Comparison of ENCODE assay signal across 2 cellular contexts in the genomic region with DNA sequence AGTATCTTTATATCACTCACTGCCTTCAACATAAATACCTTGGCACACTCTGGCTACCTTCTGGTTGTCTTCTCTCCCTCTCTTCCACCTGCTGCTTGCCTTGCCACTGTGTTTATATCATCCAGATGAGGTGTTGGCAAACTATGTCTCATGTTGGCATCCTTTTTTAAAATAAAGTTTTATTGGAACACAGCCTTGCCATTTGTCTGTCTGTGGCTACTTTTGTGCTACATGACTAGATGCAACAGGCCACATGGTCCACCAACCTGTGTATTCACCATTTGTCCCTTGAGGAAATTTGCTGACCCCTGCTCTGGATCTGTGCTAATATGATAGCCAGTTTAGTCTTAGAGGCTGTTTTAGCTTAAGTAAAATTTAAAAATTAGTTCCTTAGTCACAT.
TF ChIP-seq lines count a peak whose summit lies in the region.

No MANE protein-coding gene starts in this region.

TF ChIP-seq in HepG2, 621 proteins besides CTCF, POLR2A, EP300 and RAD21:
- TF ChIP-seq, protein P1, sequence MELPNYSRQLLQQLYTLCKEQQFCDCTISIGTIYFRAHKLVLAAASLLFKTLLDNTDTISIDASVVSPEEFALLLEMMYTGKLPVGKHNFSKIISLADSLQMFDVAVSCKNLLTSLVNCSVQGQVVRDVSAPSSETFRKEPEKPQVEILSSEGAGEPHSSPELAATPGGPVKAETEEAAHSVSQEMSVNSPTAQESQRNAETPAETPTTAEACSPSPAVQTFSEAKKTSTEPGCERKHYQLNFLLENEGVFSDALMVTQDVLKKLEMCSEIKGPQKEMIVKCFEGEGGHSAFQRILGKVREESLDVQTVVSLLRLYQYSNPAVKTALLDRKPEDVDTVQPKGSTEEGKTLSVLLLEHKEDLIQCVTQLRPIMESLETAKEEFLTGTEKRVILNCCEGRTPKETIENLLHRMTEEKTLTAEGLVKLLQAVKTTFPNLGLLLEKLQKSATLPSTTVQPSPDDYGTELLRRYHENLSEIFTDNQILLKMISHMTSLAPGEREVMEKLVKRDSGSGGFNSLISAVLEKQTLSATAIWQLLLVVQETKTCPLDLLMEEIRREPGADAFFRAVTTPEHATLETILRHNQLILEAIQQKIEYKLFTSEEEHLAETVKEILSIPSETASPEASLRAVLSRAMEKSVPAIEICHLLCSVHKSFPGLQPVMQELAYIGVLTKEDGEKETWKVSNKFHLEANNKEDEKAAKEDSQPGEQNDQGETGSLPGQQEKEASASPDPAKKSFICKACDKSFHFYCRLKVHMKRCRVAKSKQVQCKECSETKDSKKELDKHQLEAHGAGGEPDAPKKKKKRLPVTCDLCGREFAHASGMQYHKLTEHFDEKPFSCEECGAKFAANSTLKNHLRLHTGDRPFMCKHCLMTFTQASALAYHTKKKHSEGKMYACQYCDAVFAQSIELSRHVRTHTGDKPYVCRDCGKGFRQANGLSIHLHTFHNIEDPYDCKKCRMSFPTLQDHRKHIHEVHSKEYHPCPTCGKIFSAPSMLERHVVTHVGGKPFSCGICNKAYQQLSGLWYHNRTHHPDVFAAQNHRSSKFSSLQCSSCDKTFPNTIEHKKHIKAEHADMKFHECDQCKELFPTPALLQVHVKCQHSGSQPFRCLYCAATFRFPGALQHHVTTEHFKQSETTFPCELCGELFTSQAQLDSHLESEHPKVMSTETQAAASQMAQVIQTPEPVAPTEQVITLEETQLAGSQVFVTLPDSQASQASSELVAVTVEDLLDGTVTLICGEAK (IDR thresholded peaks at IDR 0.05) = no peak
- TF ChIP-seq, protein P1 (CRISPR knock-in tag; IDR thresholded peaks at IDR 0.05) = peak; percentile 78
- TF ChIP-seq TOE1 (CRISPR knock-in tag; IDR thresholded peaks at IDR 0.05) = no peak

TF ChIP-seq in GM12878, 131 proteins besides CTCF, POLR2A, EP300 and RAD21:
- TF ChIP-seq IKZF2 (IDR thresholded peaks at IDR 0.05) = no peak
- TF ChIP-seq, protein P1 (IDR thresholded peaks at IDR 0.05; ENCODE audit: borderline replicate concordance) = peak; percentile 51; the same call in 1 of the 2 replicates
